11 cellular contexts compared by ENCODE assay signal in the genomic region with DNA sequence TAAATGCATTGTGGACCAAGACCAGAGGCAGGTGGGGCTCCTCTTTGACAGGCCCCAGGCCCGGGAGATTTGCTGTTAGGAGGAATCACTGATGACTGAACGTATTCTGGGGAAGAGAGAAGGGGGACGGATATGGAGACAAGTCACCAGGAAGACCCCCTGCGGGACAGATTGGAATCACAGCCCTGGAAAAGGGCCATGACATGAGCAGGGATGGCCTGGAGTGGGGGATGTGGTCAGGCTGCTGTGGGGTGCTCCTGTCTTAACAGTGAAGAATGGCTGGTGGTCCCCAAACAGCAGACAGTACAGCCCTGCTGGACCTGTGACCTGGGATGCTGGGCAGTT. TPM values are rescaled to one million over a fixed set of nuclear protein-coding genes. Genes with fewer than 3 reads are reported as not detected.
DNase-seq lines count a peak whose midpoint lies in the region; ATAC-seq, FAIRE-seq and TF ChIP-seq lines count a peak whose summit lies in the region.
"Had no signal": no experiment of that assay in that cellular context is flagged by ENCODE, and none has a peak within 500 bp of the region (broad histone marks: within the 10 kb centered on the region; RNA-seq: fewer than 3 reads in every experiment).

No MANE protein-coding gene starts in this region.

- H3K9me3 ChIP-seq in BE2C (no peaks in the 10 kb centered on the region), neuronal stem cell (replicated peaks in 1 of 2; ENCODE audit: control insufficient read depth in 2 of 2, insufficient read depth in 1 of 2, low read depth in 1 of 2, low read length in 2 of 2) (no peaks in the 10 kb centered on the region), uterus (no peaks in the 10 kb centered on the region)
- H3K9me3 ChIP-seq: HAP-1 had no signal

- H3K4me2 ChIP-seq in neuronal stem cell (ENCODE audit: insufficient read depth, low read length, poor library complexity, severe bottlenecking): no peak overlapping the region

- no peak overlapping the region for H2BK120ac ChIP-seq in neuronal stem cell (ENCODE audit: low read depth, low read length)

- H3K79me1 ChIP-seq in neuronal stem cell (ENCODE audit: low read depth, low read length): no peaks in the 10 kb centered on the region

- DNase-seq in BE2C (no peak), GM12891 (ENCODE audit: insufficient read length, low spot score) (no peak), neuronal stem cell (ENCODE audit: low spot score) (no peak), uterus (no peak)
- DNase-seq: CD4-positive, CD25-positive, alpha-beta regulatory T cell; GOT3 had no signal

- peak overlapping the region; percentile 31; the same call in 1 of the 2 replicates for H3K27ac ChIP-seq in VCaP
- no peak overlapping the region for H3K27ac ChIP-seq in neuronal stem cell (replicated peaks; ENCODE audit: low read length)
- H3K27ac ChIP-seq in uterus: no peak overlapping the region

- no peak overlapping the region for H2AFZ ChIP-seq in neuronal stem cell (ENCODE audit: low read length)

- no peak overlapping the region for H2AK5ac ChIP-seq in neuronal stem cell (ENCODE audit: low read depth, low read length)

- no CpG with 5 or more reads among the region's 4 CpGs for WGBS in neuronal stem cell (ENCODE audit: extremely low coverage in 2 of 2, insufficient read length in 2 of 2, insufficient replicate concordance in 1 of 2), 2 donors

- intact Hi-C loops in uterus (cut with DNase I; ENCODE audit: low total_unique reads): no loop called here

- H2BK15ac ChIP-seq in neuronal stem cell (ENCODE audit: low read length): no peak overlapping the region

- H3K4me3 ChIP-seq in BE2C (ENCODE audit: low read depth, low read length): no peak overlapping the region
- H3K4me3 ChIP-seq in neuronal stem cell (ENCODE audit: low read length in 2 of 2): no peak overlapping the region
- no peak overlapping the region for H3K4me3 ChIP-seq in uterus
- H3K4me3 ChIP-seq: GM12878, HAP-1 had no signal

- peak; percentile 17; the same call in 1 of the 2 replicates for TF ChIP-seq CTCF in BE2C (IDR thresholded peaks at IDR 0.05; ENCODE audit: low read depth, low read length)
- no peak for TF ChIP-seq CTCF in VCaP (conservative IDR thresholded peaks at IDR 0.05)
- TF ChIP-seq CTCF in uterus (IDR thresholded peaks at IDR 0.05): no peak

- ATAC-seq in GM21447 (IDR thresholded peaks at IDR 0.05; ENCODE audit: unreplicated experiment) (no peak), HG03108 (IDR thresholded peaks at IDR 0.05; ENCODE audit: unreplicated experiment) (no peak)
- ATAC-seq: GM12878 had no signal

- no peak overlapping the region for H3K23ac ChIP-seq in neuronal stem cell (ENCODE audit: low read depth, low read length, poor library complexity)

- no peak overlapping the region for H3K4ac ChIP-seq in neuronal stem cell (ENCODE audit: low read length)

- H3K27me3 ChIP-seq in BE2C (no peaks in the 10 kb centered on the region), neuronal stem cell (ENCODE audit: control insufficient read depth in 3 of 3, insufficient read depth in 3 of 3, low read depth in 1 of 3, low read length in 3 of 3) (peaks cover 0 to 11% (median 0%) of the 10 kb centered on the region in 3 experiments), uterus (peaks cover 0 to 5% of the 10 kb centered on the region in 2 donors)

- H4K91ac ChIP-seq in neuronal stem cell (ENCODE audit: low read depth, low read length, poor library complexity): no peak overlapping the region

- TF ChIP-seq POLR2A in GM12891 (IDR thresholded peaks at IDR 0.05; ENCODE audit: low read depth, low read length): no peak
- TF ChIP-seq POLR2A in uterus (IDR thresholded peaks at IDR 0.05): no peak

- no peak overlapping the region for H2BK5ac ChIP-seq in neuronal stem cell (ENCODE audit: low read length)

- H3K36me3 ChIP-seq in BE2C (no peaks in the 10 kb centered on the region), neuronal stem cell (replicated peaks in 1 of 2; ENCODE audit: control insufficient read depth in 2 of 2, insufficient read depth in 2 of 2, low read length in 2 of 2) (no peaks in the 10 kb centered on the region), uterus (no peaks in the 10 kb centered on the region)
- H3K36me3 ChIP-seq: HAP-1 had no signal

- FAIRE-seq in GM12891 (lab: Jason Lieb, UNC): peak; percentile 9
- FAIRE-seq: GM12878 had no signal

- H3K4me1 ChIP-seq in BE2C (peaks cover 37% of the 10 kb centered on the region), neuronal stem cell (ENCODE audit: control insufficient read depth in 2 of 2, insufficient read depth in 1 of 2, low read depth in 1 of 2, low read length in 2 of 2) (peaks cover 18 to 20% of the 10 kb centered on the region in 2 donors), uterus (no peaks in the 10 kb centered on the region)

- no peak overlapping the region for H3K9ac ChIP-seq in neuronal stem cell (ENCODE audit: low read depth, low read length, poor library complexity)

- no peak overlapping the region for H2BK12ac ChIP-seq in neuronal stem cell (ENCODE audit: low read length)

- H3K14ac ChIP-seq in neuronal stem cell (ENCODE audit: low read length): no peak overlapping the region

- peak overlapping the region; percentile 1 for H3K18ac ChIP-seq in neuronal stem cell (ENCODE audit: low read length)

- no peak overlapping the region for H4K8ac ChIP-seq in neuronal stem cell (ENCODE audit: low read depth, low read length)

TF ChIP-seq in GM12891, 5 proteins besides CTCF, POLR2A, EP300 and RAD21:
- no peak for TF ChIP-seq TAF1 (IDR thresholded peaks at IDR 0.05; ENCODE audit: low read depth, low read length)
- no peak for TF ChIP-seq POLR2AphosphoS5 (IDR thresholded peaks at IDR 0.05; ENCODE audit: low read depth, low read length)
- no peak for TF ChIP-seq POU2F2 (IDR thresholded peaks at IDR 0.05; ENCODE audit: low read depth, low read length)
- TF ChIP-seq SPI1 (IDR thresholded peaks at IDR 0.05; ENCODE audit: low read depth, low read length): no peak
- no peak for TF ChIP-seq PAX5 (IDR thresholded peaks at IDR 0.05; ENCODE audit: insufficient read depth, low read length, severe bottlenecking)

RNA-seq across cellular contexts. Expression of gene MGAT5B, which starts 23.7 kb away (rescaled TPM):
- polyA plus RNA-seq in BE2C (2012; ENCODE audit: insufficient read depth, insufficient read length, low read depth): 26.1 TPM
- not detected for polyA plus RNA-seq in GM12891 (2012; ENCODE audit: low read depth, missing spikeins)
- 5.6 TPM for polyA plus RNA-seq in neuronal stem cell (2013, experiment 1 of 2)
- 5.4 TPM for polyA plus RNA-seq in neuronal stem cell (2013, experiment 2 of 2)
- total RNA-seq in uterus: 1 to 10 TPM in 2 of 4 donors, under 1 TPM in 1, not detected in 1; 0.59 to 3.3 (median 1.5) TPM
- total RNA-seq: CD4-positive, CD25-positive, alpha-beta regulatory T cell had no signal
- polyA plus RNA-seq: CD4-positive, CD25-positive, alpha-beta regulatory T cell; GM12878 had no signal
